ENCODE assay signal across 8 cellular contexts in the genomic region with DNA sequence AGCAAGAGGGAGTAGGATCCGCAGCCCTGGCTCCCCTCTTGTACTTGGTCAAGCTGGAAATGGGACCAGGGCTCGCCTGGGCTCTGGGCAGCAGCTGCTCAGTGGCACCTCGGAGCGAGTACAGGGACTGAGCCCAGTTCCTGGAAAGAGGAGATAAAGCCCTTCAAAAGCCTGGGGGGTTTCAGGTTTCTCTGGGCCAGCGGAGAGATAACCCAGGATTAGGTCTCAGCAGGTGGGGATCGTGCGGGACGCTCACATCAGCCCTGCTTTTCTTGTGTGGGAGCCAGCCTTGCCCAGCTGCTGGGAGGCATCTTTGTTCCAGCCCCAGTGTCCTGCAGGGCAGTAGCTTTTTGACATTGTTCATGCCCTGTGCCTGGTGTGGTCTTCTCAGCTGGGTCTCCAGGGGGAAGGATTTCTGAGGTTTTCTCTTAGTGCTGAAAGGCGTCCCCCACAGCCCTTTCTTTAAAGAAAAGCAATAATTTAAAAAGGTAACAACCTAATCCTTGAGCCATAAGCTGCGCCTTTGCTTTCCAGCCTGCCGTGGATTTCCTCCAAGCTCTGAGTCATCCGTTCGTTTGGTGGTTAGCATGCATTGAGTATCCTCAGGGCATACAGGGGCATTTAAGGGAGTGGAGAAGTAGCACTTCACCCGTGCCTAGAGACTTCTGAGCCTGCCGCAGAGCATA. TPM values are rescaled to one million over a fixed set of nuclear protein-coding genes. Genes with fewer than 3 reads are reported as not detected.
DNase-seq lines count a peak whose midpoint lies in the region; ATAC-seq and TF ChIP-seq lines count a peak whose summit lies in the region.

No MANE protein-coding gene starts in this region.

- TF ChIP-seq CTCF in BE2C (IDR thresholded peaks at IDR 0.05; ENCODE audit: low read depth, low read length): no peak

- DNase-seq in HK-2 (ENCODE audit: unreplicated experiment) (peak; percentile 67), OCI-M1 (lab: John Stamatoyannopoulos, UW) (peak; percentile 57), BE2C (no peak)
- no peak for DNase-seq in activated CD4-positive, alpha-beta T cell treated with anti-CD3 and anti-CD28 coated beads for 4 hours

- peak overlapping the region; percentile 74 for H3K9ac ChIP-seq in muscle layer of colon (ENCODE audit: low read length)

- H3K4me1 ChIP-seq in esophagus (ENCODE audit: control insufficient read depth in 2 of 2, insufficient read depth in 2 of 2, low read length in 1 of 2): peaks cover 3 to 4% of the 10 kb centered on the region in 2 donors
- H3K4me1 ChIP-seq in muscle layer of colon (ENCODE audit: insufficient read depth, low read length): peaks cover 43% of the 10 kb centered on the region
- H3K4me1 ChIP-seq in BE2C: no peaks in the 10 kb centered on the region

- ATAC-seq in GM19397 (IDR thresholded peaks at IDR 0.05; ENCODE audit: unreplicated experiment) (no peak), HG03442 (IDR thresholded peaks at IDR 0.05; ENCODE audit: unreplicated experiment) (no peak)

- H3K27ac ChIP-seq in esophagus (ENCODE audit: low read depth in 2 of 2, low read length in 1 of 2) (peak overlapping the region; percentile 71 to 84), muscle layer of colon (ENCODE audit: low read depth, low read length) (peak overlapping the region; percentile 92)

- H3K36me3 ChIP-seq in esophagus (ENCODE audit: control insufficient read depth in 2 of 2, insufficient read depth in 2 of 2, low read length in 1 of 2) (no peaks in the 10 kb centered on the region), muscle layer of colon (ENCODE audit: insufficient read depth, low read length) (peaks cover 10% of the 10 kb centered on the region), BE2C (no peaks in the 10 kb centered on the region)

- peak overlapping the region; percentile 4 to 43 for H3K4me3 ChIP-seq in esophagus (ENCODE audit: low read depth in 1 of 2, low read length in 2 of 2)
- peak overlapping the region; percentile 60 to 85 for H3K4me3 ChIP-seq in muscle layer of colon (ENCODE audit: low read depth in 1 of 2, low read length in 2 of 2)
- no peak overlapping the region for H3K4me3 ChIP-seq in BE2C (ENCODE audit: low read depth, low read length)

- WGBS in esophagus, 2 donors: 1 to 2% methylated on average over 15 of the region's 15 CpGs

- H3K9me3 ChIP-seq in esophagus (ENCODE audit: control insufficient read depth in 2 of 2, insufficient read depth in 1 of 2, low read depth in 1 of 2, low read length in 1 of 2): no peaks in the 10 kb centered on the region
- H3K9me3 ChIP-seq in muscle layer of colon (ENCODE audit: low read length): no peaks in the 10 kb centered on the region
- H3K9me3 ChIP-seq in BE2C: no peaks in the 10 kb centered on the region; the same call in 1 of the 2 replicates

- H3K27me3 ChIP-seq in esophagus (ENCODE audit: control insufficient read depth in 1 of 2, insufficient read depth in 2 of 2, low read length in 2 of 2) (no peaks in the 10 kb centered on the region), muscle layer of colon (ENCODE audit: control insufficient read depth in 1 of 2, insufficient read depth in 2 of 2, low read length in 2 of 2) (no peaks in the 10 kb centered on the region), BE2C (peaks cover 16% of the 10 kb centered on the region)

RNA-seq across cellular contexts. Expression of a gene that starts 0.7 kb away (rescaled TPM):
- polyA plus RNA-seq in esophagus: 10 to 100 TPM in 1 of 2 donors, 1 to 10 TPM in 1; 5.3 to 16.3 TPM
- 0.12 TPM for polyA plus RNA-seq in BE2C (2012; ENCODE audit: insufficient read depth, insufficient read length, low read depth)

Comparison
In these comparisons a context has a peak if more than half of its experiments do, and no peak if none do; other contexts are left out.
1. DNase-seq: peak in HK-2 (single experiment) and OCI-M1 (single experiment); none in BE2C (single experiment) and activated CD4-positive, alpha-beta T cell treated with anti-CD3 and anti-CD28 coated beads for 4 hours (0 of 2).